Comparison of ENCODE assay signal across 1 cellular context in genomic region chr2:10278029-10278762, GRCh38.
TF ChIP-seq lines count a peak whose summit lies in the region.

No MANE protein-coding gene starts in this region.

TF ChIP-seq in HepG2, 621 proteins besides CTCF, POLR2A, EP300 and RAD21 (continued from another document and continues in another):
- no peak for TF ChIP-seq ZNF407 (CRISPR knock-in tag; IDR thresholded peaks at IDR 0.05; ENCODE audit: not compliant biosample characterization)
- peak; percentile 64; the same call in 1 of the 2 replicates for TF ChIP-seq HDAC2 (CRISPR knock-in tag; IDR thresholded peaks at IDR 0.05)
- TF ChIP-seq MAF1 (CRISPR knock-in tag; IDR thresholded peaks at IDR 0.05; ENCODE audit: borderline replicate concordance), result no peak
- TF ChIP-seq MZF1 (CRISPR knock-in tag; IDR thresholded peaks at IDR 0.05; ENCODE audit: borderline replicate concordance), result peak; percentile 22; the same call in 1 of the 2 replicates
- no peak for TF ChIP-seq MAFG (CRISPR knock-in tag; IDR thresholded peaks at IDR 0.05)
- TF ChIP-seq ONECUT2 (CRISPR knock-in tag; IDR thresholded peaks at IDR 0.05), result no peak; the same call in 1 of the 2 replicates
- TF ChIP-seq BRF2 (CRISPR knock-in tag; IDR thresholded peaks at IDR 0.05), result peak; percentile 85; the same call in 1 of the 2 replicates
- no peak for TF ChIP-seq ZNF737 (CRISPR knock-in tag; IDR thresholded peaks at IDR 0.05; ENCODE audit: borderline replicate concordance)
- no peak for TF ChIP-seq ZIK1 (CRISPR knock-in tag; IDR thresholded peaks at IDR 0.05; ENCODE audit: borderline replicate concordance, low read depth)
- no peak for TF ChIP-seq NR3C1 (CRISPR knock-in tag; IDR thresholded peaks at IDR 0.05)
- no peak for TF ChIP-seq PHF8 (CRISPR knock-in tag; IDR thresholded peaks at IDR 0.05)
- TF ChIP-seq ZNF800 (CRISPR knock-in tag; IDR thresholded peaks at IDR 0.05), result peak; percentile 74
- TF ChIP-seq ZNF780A (CRISPR knock-in tag; IDR thresholded peaks at IDR 0.05), result no peak
- TF ChIP-seq SMAD3 (CRISPR knock-in tag; IDR thresholded peaks at IDR 0.05), result peak; percentile 64; the same call in 1 of the 2 replicates
- no peak for TF ChIP-seq NFE2L2 (IDR thresholded peaks at IDR 0.05; ENCODE audit: low read length)
- TF ChIP-seq SNRNP70 (IDR thresholded peaks at IDR 0.05; ENCODE audit: low read depth, low read length), result no peak
- TF ChIP-seq, protein P1, sequence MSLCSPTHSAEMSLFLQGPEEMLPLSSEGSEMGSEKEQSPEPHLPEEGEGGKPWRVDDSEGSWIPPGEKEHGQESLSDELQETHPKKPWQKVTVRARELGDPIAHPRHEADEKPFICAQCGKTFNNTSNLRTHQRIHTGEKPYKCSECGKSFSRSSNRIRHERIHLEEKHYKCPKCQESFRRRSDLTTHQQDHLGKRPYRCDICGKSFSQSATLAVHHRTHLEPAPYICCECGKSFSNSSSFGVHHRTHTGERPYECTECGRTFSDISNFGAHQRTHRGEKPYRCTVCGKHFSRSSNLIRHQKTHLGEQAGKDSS (CRISPR knock-in tag; IDR thresholded peaks at IDR 0.05; ENCODE audit: borderline replicate concordance, low read depth), result peak; percentile 90; the same call in 1 of the 2 replicates
- TF ChIP-seq ZNF292 (CRISPR knock-in tag; IDR thresholded peaks at IDR 0.05; ENCODE audit: borderline replicate concordance, low read depth), result peak; percentile 67; the same call in 1 of the 2 replicates
- no peak for TF ChIP-seq HOXA7 (CRISPR knock-in tag; IDR thresholded peaks at IDR 0.05)
- no peak for TF ChIP-seq FOXM1 (CRISPR knock-in tag; IDR thresholded peaks at IDR 0.05)
- TF ChIP-seq ZNF768 (CRISPR knock-in tag; IDR thresholded peaks at IDR 0.05), result no peak
- no peak for TF ChIP-seq SKIL (CRISPR knock-in tag; IDR thresholded peaks at IDR 0.05; ENCODE audit: borderline replicate concordance)
- peak; percentile 27; the same call in 1 of the 2 replicates for TF ChIP-seq ZNF747 (CRISPR knock-in tag; IDR thresholded peaks at IDR 0.05; ENCODE audit: borderline replicate concordance)
- TF ChIP-seq CREB1 (IDR thresholded peaks at IDR 0.05), result peak; percentile 50
- no peak; the same call in 1 of the 2 replicates for TF ChIP-seq CREB1 (CRISPR knock-in tag; IDR thresholded peaks at IDR 0.05)
- peak; percentile 77 for TF ChIP-seq GABPB1 (CRISPR knock-in tag; IDR thresholded peaks at IDR 0.05)
- no peak; the same call in 1 of the 2 replicates for TF ChIP-seq IKZF5 (CRISPR knock-in tag; IDR thresholded peaks at IDR 0.05)
- TF ChIP-seq ZNF24 (IDR thresholded peaks at IDR 0.05), result no peak
- TF ChIP-seq HMG20A (CRISPR knock-in tag; IDR thresholded peaks at IDR 0.05; ENCODE audit: borderline replicate concordance), result peak; percentile 51; the same call in 1 of the 2 replicates
- peak; percentile 99; the same call in 1 of the 2 replicates for TF ChIP-seq ZBTB46 (CRISPR knock-in tag; IDR thresholded peaks at IDR 0.05; ENCODE audit: borderline replicate concordance)
- TF ChIP-seq CENPX (CRISPR knock-in tag; IDR thresholded peaks at IDR 0.05), result no peak
- no peak for TF ChIP-seq NONO (IDR thresholded peaks at IDR 0.05)
- TF ChIP-seq NONO (CRISPR knock-in tag; conservative IDR thresholded peaks at IDR 0.05), result peak; percentile 86
- no peak; the same call in 1 of the 2 replicates for TF ChIP-seq SOX13 (IDR thresholded peaks at IDR 0.05)
- peak in 1 of 2 experiments; percentile 17; a peak in 1 of 4 replicates for TF ChIP-seq SOX13 (CRISPR knock-in tag; conservative IDR thresholded peaks at IDR 0.05 in 1 of 2, IDR thresholded peaks at IDR 0.05 in 1 of 2)
- TF ChIP-seq SUZ12 (IDR thresholded peaks at IDR 0.05; ENCODE audit: low read depth, low read length), result no peak
- TF ChIP-seq TAF15 (IDR thresholded peaks at IDR 0.05; ENCODE audit: low read depth, low read length, poor library complexity, severe bottlenecking), result peak; percentile 43
- no peak for TF ChIP-seq CERS6 (CRISPR knock-in tag; IDR thresholded peaks at IDR 0.05)
- TF ChIP-seq, protein P2, sequence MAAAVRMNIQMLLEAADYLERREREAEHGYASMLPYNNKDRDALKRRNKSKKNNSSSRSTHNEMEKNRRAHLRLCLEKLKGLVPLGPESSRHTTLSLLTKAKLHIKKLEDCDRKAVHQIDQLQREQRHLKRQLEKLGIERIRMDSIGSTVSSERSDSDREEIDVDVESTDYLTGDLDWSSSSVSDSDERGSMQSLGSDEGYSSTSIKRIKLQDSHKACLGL (CRISPR knock-in tag; IDR thresholded peaks at IDR 0.05), result peak; percentile 77
- no peak for TF ChIP-seq RFX5 (IDR thresholded peaks at IDR 0.05; ENCODE audit: low read depth, low read length)
